ENCODE assay signal across 2 cellular contexts in genomic region chr21:32545948-32546441, GRCh38.
TF ChIP-seq lines count a peak whose summit lies in the region.

No MANE protein-coding gene starts in this region.

TF ChIP-seq in SK-N-SH, 30 proteins besides CTCF, POLR2A, EP300 and RAD21 (continued from another document):
- TF ChIP-seq IRF3 (IDR thresholded peaks at IDR 0.05; ENCODE audit: low read depth, low read length) = no peak
- TF ChIP-seq FOXM1 (IDR thresholded peaks at IDR 0.05; ENCODE audit: low read depth) = no peak
- TF ChIP-seq, protein P1, sequence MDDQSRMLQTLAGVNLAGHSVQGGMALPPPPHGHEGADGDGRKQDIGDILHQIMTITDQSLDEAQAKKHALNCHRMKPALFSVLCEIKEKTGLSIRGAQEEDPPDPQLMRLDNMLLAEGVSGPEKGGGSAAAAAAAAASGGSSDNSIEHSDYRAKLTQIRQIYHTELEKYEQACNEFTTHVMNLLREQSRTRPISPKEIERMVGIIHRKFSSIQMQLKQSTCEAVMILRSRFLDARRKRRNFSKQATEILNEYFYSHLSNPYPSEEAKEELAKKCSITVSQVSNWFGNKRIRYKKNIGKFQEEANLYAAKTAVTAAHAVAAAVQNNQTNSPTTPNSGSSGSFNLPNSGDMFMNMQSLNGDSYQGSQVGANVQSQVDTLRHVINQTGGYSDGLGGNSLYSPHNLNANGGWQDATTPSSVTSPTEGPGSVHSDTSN (IDR thresholded peaks at IDR 0.05) = no peak

TF ChIP-seq in SK-N-SH treated with all-trans-retinoic acid at 6 μM for 48 hours, 23 proteins besides CTCF, POLR2A, EP300 and RAD21 (continued from another document):
- TF ChIP-seq PATZ1 (CRISPR knock-in tag; IDR thresholded peaks at IDR 0.05; ENCODE audit: borderline replicate concordance) = no peak
- no peak for TF ChIP-seq SNAI2 (CRISPR knock-in tag; IDR thresholded peaks at IDR 0.05)
- TF ChIP-seq OSR1 (CRISPR knock-in tag; IDR thresholded peaks at IDR 0.05) = no peak
- no peak for TF ChIP-seq CREB5 (CRISPR knock-in tag; IDR thresholded peaks at IDR 0.05; ENCODE audit: low read depth)
- TF ChIP-seq TOX (CRISPR knock-in tag; IDR thresholded peaks at IDR 0.05; ENCODE audit: borderline replicate concordance) = no peak
- TF ChIP-seq GLIS3 (CRISPR knock-in tag; IDR thresholded peaks at IDR 0.05) = no peak
- no peak for TF ChIP-seq CSDC2 (CRISPR knock-in tag; IDR thresholded peaks at IDR 0.05)
